ENCODE assay signal across 16 cellular contexts in genomic region chr16:85600905-85601639, GRCh38. TPM values are rescaled to one million over a fixed set of nuclear protein-coding genes. Genes with fewer than 3 reads are reported as not detected.
DNase-seq lines count a peak whose midpoint lies in the region; ATAC-seq and TF ChIP-seq lines count a peak whose summit lies in the region.
"Had no signal": no experiment of that assay in that cellular context is flagged by ENCODE, and none has a peak within 500 bp of the region (broad histone marks: within the 10 kb centered on the region; RNA-seq: fewer than 3 reads in every experiment).

No MANE protein-coding gene starts in this region.

- H3K9ac ChIP-seq in HUES64 (ENCODE audit: low read depth, low read length), result no peak overlapping the region

- TF ChIP-seq CTCF in Caco-2 (IDR thresholded peaks at IDR 0.05; ENCODE audit: insufficient read depth in 1 of 2, low read depth in 1 of 2, low read length in 1 of 2, severe bottlenecking in 1 of 2, unreplicated experiment in 1 of 2), result no peak

- CTCF ChIA-PET in Caco-2 (lab: Charles Lee), result interaction anchor here (0.5 to 1.4 kb wide), 2 partner anchors 12 to 44 kb away, joined by 3 read pairs; partner anchors contain the start of gene GSE1

- H3K4me1 Mint-ChIP-seq in Caco-2 (ENCODE audit: low read depth, unreplicated experiment) (peaks cover 12% of the 10 kb centered on the region), memory B cell (peaks cover 36% of the 10 kb centered on the region)
- peaks cover 67% of the 10 kb centered on the region for H3K4me1 Mint-ChIP-seq in stimulated activated memory B cell treated with anti-CD40 and anti-IgM and Interleukin-4, amounts not matched to agents 10 μg/mL and 1 μg/mL and 100 μg/mL, for 72 hours
- peaks cover 2% of the 10 kb centered on the region for H3K4me1 Mint-ChIP-seq in activated T-helper 17 cell treated with anti-CD3 and anti-CD28 coated beads, Interleukin-2, amount 50 U/mL, for 72 hours
- H3K4me1 Mint-ChIP-seq: activated CD4-positive, alpha-beta T cell treated with anti-CD3 and anti-CD28 coated beads for 36 hours had no signal

- H3K36me3 ChIP-seq in Caco-2 (ENCODE audit: control insufficient read depth, insufficient read depth, low read length) (no peaks in the 10 kb centered on the region), HUES64 (ENCODE audit: insufficient read depth, low read length) (no peaks in the 10 kb centered on the region)
- H3K36me3 ChIP-seq: colonic mucosa, gastrocnemius medialis had no signal

- H3K4me1 ChIP-seq in Caco-2, result peaks cover 9% of the 10 kb centered on the region; the same call in 1 of the 2 replicates
- peaks cover 46% of the 10 kb centered on the region for H3K4me1 ChIP-seq in HUES64 (ENCODE audit: insufficient read depth, low read length)

- no peaks in the 10 kb centered on the region for H3K9me3 Mint-ChIP-seq in Caco-2 (ENCODE audit: unreplicated experiment)
- no peaks in the 10 kb centered on the region for H3K9me3 Mint-ChIP-seq in memory B cell
- H3K9me3 Mint-ChIP-seq in stimulated activated memory B cell treated with anti-CD40 and anti-IgM and Interleukin-4, amounts not matched to agents 10 μg/mL and 1 μg/mL and 100 μg/mL, for 72 hours, result no peaks in the 10 kb centered on the region
- H3K9me3 Mint-ChIP-seq in activated T-helper 17 cell treated with anti-CD3 and anti-CD28 coated beads, Interleukin-2, amount 50 U/mL, for 72 hours, result no peaks in the 10 kb centered on the region

- peak overlapping the region; percentile 29; the same call in 1 of the 2 replicates for H3K27ac ChIP-seq in HUES64 (ENCODE audit: low read depth, low read length)
- H3K27ac ChIP-seq: colonic mucosa, epithelial cell of prostate, HL-60 had no signal

- H3K27me3 Mint-ChIP-seq in Caco-2 (ENCODE audit: insufficient read depth, unreplicated experiment) (no peaks in the 10 kb centered on the region), memory B cell (no peaks in the 10 kb centered on the region)
- H3K27me3 Mint-ChIP-seq in stimulated activated memory B cell treated with anti-CD40 and anti-IgM and Interleukin-4, amounts not matched to agents 10 μg/mL and 1 μg/mL and 100 μg/mL, for 72 hours, result no peaks in the 10 kb centered on the region
- H3K27me3 Mint-ChIP-seq in activated T-helper 17 cell treated with anti-CD3 and anti-CD28 coated beads, Interleukin-2, amount 50 U/mL, for 72 hours, result no peaks in the 10 kb centered on the region
- H3K27me3 Mint-ChIP-seq: activated CD4-positive, alpha-beta T cell treated with anti-CD3 and anti-CD28 coated beads for 36 hours; progenitor cell of endocrine pancreas had no signal

- BruUV-seq in Caco-2 (replicated peaks; lab: Mats Ljungman, UMichigan), result no TSS peak

- H3K27me3 ChIP-seq in Caco-2 (replicated peaks; ENCODE audit: control insufficient read depth, insufficient read depth, low read length) (no peaks in the 10 kb centered on the region), HUES64 (ENCODE audit: insufficient read depth, low read length) (no peaks in the 10 kb centered on the region)
- H3K27me3 ChIP-seq: colonic mucosa, gastrocnemius medialis had no signal

- 43% methylated on average over 19 of the region's 19 CpGs for WGBS in HUES64

- ATAC-seq in memory B cell (ENCODE audit: low read depth) (no peak), HG02798 (IDR thresholded peaks at IDR 0.05; ENCODE audit: poor library complexity, unreplicated experiment) (no peak)
- no peak for ATAC-seq in stimulated activated memory B cell treated with anti-CD40 and anti-IgM and Interleukin-4, amounts not matched to agents 10 μg/mL and 1 μg/mL and 100 μg/mL, for 72 hours
- no peak for ATAC-seq in activated T-helper 17 cell treated with anti-CD3 and anti-CD28 coated beads, Interleukin-2, amount 50 U/mL, for 72 hours (replicated peaks)
- ATAC-seq: activated CD4-positive, alpha-beta T cell treated with anti-CD3 and anti-CD28 coated beads for 36 hours had no signal

- H3K36me3 Mint-ChIP-seq in Caco-2 (ENCODE audit: insufficient read depth, unreplicated experiment) (peaks cover 11% of the 10 kb centered on the region), memory B cell (peaks cover 5% of the 10 kb centered on the region)
- H3K36me3 Mint-ChIP-seq in stimulated activated memory B cell treated with anti-CD40 and anti-IgM and Interleukin-4, amounts not matched to agents 10 μg/mL and 1 μg/mL and 100 μg/mL, for 72 hours, result peaks cover 6% of the 10 kb centered on the region
- no peaks in the 10 kb centered on the region for H3K36me3 Mint-ChIP-seq in activated T-helper 17 cell treated with anti-CD3 and anti-CD28 coated beads, Interleukin-2, amount 50 U/mL, for 72 hours (ENCODE audit: low read depth)

- H3K4me3 ChIP-seq in Caco-2 (ENCODE audit: low read depth, low read length), result no peak overlapping the region
- no peak overlapping the region for H3K4me3 ChIP-seq in HUES64 (ENCODE audit: low read length)
- H3K4me3 ChIP-seq: colonic mucosa, gastrocnemius medialis had no signal

- H3K27ac Mint-ChIP-seq in Caco-2 (ENCODE audit: unreplicated experiment), result peak overlapping the region; percentile 37
- H3K27ac Mint-ChIP-seq in memory B cell, result peak overlapping the region; percentile 24
- H3K27ac Mint-ChIP-seq in stimulated activated memory B cell treated with anti-CD40 and anti-IgM and Interleukin-4, amounts not matched to agents 10 μg/mL and 1 μg/mL and 100 μg/mL, for 72 hours, result peak overlapping the region; percentile 64
- no peak overlapping the region for H3K27ac Mint-ChIP-seq in activated T-helper 17 cell treated with anti-CD3 and anti-CD28 coated beads, Interleukin-2, amount 50 U/mL, for 72 hours
- H3K27ac Mint-ChIP-seq: activated CD4-positive, alpha-beta T cell treated with anti-CD3 and anti-CD28 coated beads for 36 hours had no signal

- POLR2A ChIA-PET in Caco-2 (lab: Charles Lee), result interaction anchor here (0.5 to 0.6 kb wide), 2 partner anchors 11 to 149 kb away, joined by 3 read pairs; no protein-coding TSS in a partner anchor

- DNase-seq in Caco-2 (no peak), memory B cell (ENCODE audit: low spot score in 2 of 2) (no peak)
- DNase-seq in activated CD4-positive, CD25-positive, alpha-beta regulatory T cell (lab: John Stamatoyannopoulos, UW), result no peak
- DNase-seq: activated CD4-positive, alpha-beta T cell treated with anti-CD3 and anti-CD28 coated beads for 36 hours; activated CD8-positive, alpha-beta memory T cell treated with anti-CD3 and anti-CD28 coated beads, Interleukin-2, amount 50 U/mL, for 4 hours; colonic mucosa; DMS79 treated with DMSO at 0.1 percent for 48 hours; gastrocnemius medialis; NCI-H1105 treated with DMSO at 0.1 percent for 48 hours had no signal

- no peaks in the 10 kb centered on the region for H3K9me3 ChIP-seq in Caco-2
- H3K9me3 ChIP-seq in HUES64 (ENCODE audit: insufficient read depth, low read depth, low read length), result no peaks in the 10 kb centered on the region
- H3K9me3 ChIP-seq: colonic mucosa, gastrocnemius medialis had no signal

- H3K4me3 Mint-ChIP-seq in Caco-2 (ENCODE audit: unreplicated experiment), result no peak overlapping the region
- no peak overlapping the region for H3K4me3 Mint-ChIP-seq in memory B cell
- H3K4me3 Mint-ChIP-seq in stimulated activated memory B cell treated with anti-CD40 and anti-IgM and Interleukin-4, amounts not matched to agents 10 μg/mL and 1 μg/mL and 100 μg/mL, for 72 hours, result no peak overlapping the region
- no peak overlapping the region for H3K4me3 Mint-ChIP-seq in activated T-helper 17 cell treated with anti-CD3 and anti-CD28 coated beads, Interleukin-2, amount 50 U/mL, for 72 hours
- H3K4me3 Mint-ChIP-seq: activated CD4-positive, alpha-beta T cell treated with anti-CD3 and anti-CD28 coated beads for 36 hours had no signal

- intact Hi-C loops in Caco-2 (cut with micrococcal nuclease; ENCODE audit: unreplicated experiment), result no loop called here

RNA-seq across cellular contexts. Expression of gene GSE1, which starts 12.1 kb away (rescaled TPM):
- 140 and 142 TPM in 2 replicates for total RNA-seq in Caco-2 (2022)
- 33.4 TPM for polyA plus RNA-seq in HUES64 (2013, experiment 1 of 2)
- 32.2 TPM for polyA plus RNA-seq in HUES64 (2013, experiment 2 of 2)
- total RNA-seq in activated T-helper 17 cell treated with anti-CD3 and anti-CD28 coated beads, Interleukin-2, amount 50 U/mL, for 72 hours, result 10 to 100 TPM; 12.1 to 17.4 TPM
